In the genomic region with DNA sequence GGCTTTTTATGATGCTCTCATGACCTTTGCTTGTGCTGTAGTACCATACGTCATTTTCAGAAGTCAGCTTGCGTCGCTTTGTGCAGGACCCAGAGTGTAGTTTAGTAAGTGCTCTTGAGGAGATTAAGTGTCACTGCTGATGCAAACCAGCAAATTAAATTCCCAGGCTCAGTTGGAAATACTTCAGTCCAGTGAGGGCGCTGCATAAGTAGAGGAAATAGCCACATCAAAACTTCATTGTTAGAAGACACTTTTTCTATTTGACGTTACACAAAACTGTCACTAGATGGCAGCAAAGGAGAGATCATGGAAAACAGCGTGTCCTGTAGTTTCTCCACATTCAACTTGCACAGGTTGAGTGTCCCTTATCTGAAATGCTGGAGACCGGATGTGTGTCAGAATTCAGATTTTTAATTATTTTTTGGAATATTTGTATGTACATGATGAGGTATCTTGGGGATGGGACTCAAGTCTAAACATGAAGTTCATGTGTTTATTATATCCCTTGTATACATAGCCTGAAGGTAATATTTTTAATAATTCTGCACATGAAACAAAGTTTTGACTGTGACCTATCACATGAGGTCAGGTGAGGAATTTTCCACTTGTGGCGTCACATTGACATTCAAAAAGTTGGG, we compare ENCODE assay signal across 8 cellular contexts. TPM values are rescaled to one million over a fixed set of nuclear protein-coding genes. Genes with fewer than 3 reads are reported as not detected.
A peak's percentile ranks its signal among the peaks of the same experiment; 100 is the strongest.
DNase-seq lines count a peak whose midpoint lies in the region; ATAC-seq, FAIRE-seq and TF ChIP-seq lines count a peak whose summit lies in the region.

No MANE protein-coding gene starts in this region.

- no peak overlapping the region for H3K27ac ChIP-seq in keratinocyte (ENCODE audit: control insufficient read depth, insufficient read depth, low read length)

- H3K36me3 ChIP-seq in NT2/D1 (ENCODE audit: insufficient read depth, insufficient read length, low read length) (peaks cover 14% of the 10 kb centered on the region), keratinocyte (ENCODE audit: control insufficient read depth in 2 of 2, extremely low read depth in 1 of 2, insufficient read depth in 2 of 2, low read length in 2 of 2) (peaks cover 2 to 8% of the 10 kb centered on the region in 2 experiments)

- H3K4me1 ChIP-seq in NT2/D1 (ENCODE audit: insufficient read depth, insufficient read length) (no peaks in the 10 kb centered on the region), keratinocyte (ENCODE audit: control insufficient read depth, extremely low read depth, insufficient read depth, low read length) (no peaks in the 10 kb centered on the region)

- TF ChIP-seq CTCF in keratinocyte (optimal IDR thresholded peaks at IDR 0.05 in 1 of 3, IDR thresholded peaks at IDR 0.05 in 1 of 3, conservative IDR thresholded peaks at IDR 0.05 in 1 of 3; ENCODE audit: extremely low read depth in 1 of 3, insufficient read depth in 2 of 3, low read length in 3 of 3): peak; percentile 55 to 89 (median 62)

- H4K20me1 ChIP-seq in keratinocyte (ENCODE audit: control insufficient read depth, extremely low read depth, insufficient read depth, low read length): no peaks in the 10 kb centered on the region

- no peaks in the 10 kb centered on the region for H3K9me1 ChIP-seq in keratinocyte (ENCODE audit: control insufficient read depth, extremely low read depth, insufficient read depth, low read length)

- H3K9ac ChIP-seq in NT2/D1 (ENCODE audit: insufficient read length, low read depth) (no peak overlapping the region), keratinocyte (ENCODE audit: control insufficient read depth, extremely low read depth, insufficient read depth, low read length) (no peak overlapping the region)

- dilution Hi-C loops in keratinocyte (cut with MboI; ENCODE audit: extremely low pct_ligation_motif_present, low sequenced_read_pairs): loop anchor here (25.0 kb wide), 1 partner anchor 229 kb away; no protein-coding TSS in a partner anchor

- H3K9me3 ChIP-seq in NT2/D1 (ENCODE audit: insufficient read depth, low read length) (peaks cover 13% of the 10 kb centered on the region), keratinocyte (ENCODE audit: control insufficient read depth, low read depth, low read length) (no peaks in the 10 kb centered on the region)

- H3K79me2 ChIP-seq in keratinocyte (ENCODE audit: control insufficient read depth, insufficient read depth, low read length): no peaks in the 10 kb centered on the region

- H3K27me3 ChIP-seq in NT2/D1 (ENCODE audit: insufficient read depth, insufficient read length): no peaks in the 10 kb centered on the region
- no peaks in the 10 kb centered on the region for H3K27me3 ChIP-seq in keratinocyte (ENCODE audit: control insufficient read depth, extremely low read depth, insufficient read depth, low read length)

- H3K4me2 ChIP-seq in keratinocyte (ENCODE audit: control insufficient read depth, extremely low read depth, insufficient read depth, low read depth, low read length): no peak overlapping the region

- peak; percentile 96 for FAIRE-seq in keratinocyte (lab: Jason Lieb, UNC)

- H2AFZ ChIP-seq in keratinocyte (ENCODE audit: control insufficient read depth, low read length): no peak overlapping the region

- no peak overlapping the region for H3K4me3 ChIP-seq in Jurkat, Clone E6-1 (ENCODE audit: low read length)
- H3K4me3 ChIP-seq in NT2/D1 (ENCODE audit: insufficient read length, low read depth) (no peak overlapping the region), keratinocyte (ENCODE audit: control insufficient read depth in 2 of 3, extremely low read depth in 1 of 3, insufficient read depth in 2 of 3, low read depth in 1 of 3, low read length in 3 of 3) (no peak overlapping the region)

- in situ Hi-C loops in T47D (cut with HindIII; ENCODE audit: low pct_unique_long_range_greater_than_20kb, low sequenced_read_pairs): no loop called here

- peak; percentile 80 for ATAC-seq in GM21825 (IDR thresholded peaks at IDR 0.05; ENCODE audit: unreplicated experiment)

- peak; percentile 4 to 16 for DNase-seq in activated CD4-positive, alpha-beta T cell treated with anti-CD3 and anti-CD28 coated beads for 4 hours
- no peak for DNase-seq in activated CD4-positive, alpha-beta T cell treated with anti-CD3 and anti-CD28 coated beads, Interleukin-2, amount 50 U/mL, for 1 hour
- peak; percentile 87 for DNase-seq in Jurkat, Clone E6-1 (ENCODE audit: low read depth, low spot score)
- peak; percentile 49 for DNase-seq in NT2/D1 (ENCODE audit: low read depth, low spot score)
- peak; percentile 62 to 93 for DNase-seq in T47D (ENCODE audit: low read depth in 1 of 2, low spot score in 1 of 2)
- DNase-seq in keratinocyte (ENCODE audit: low read depth, low spot score): peak; percentile 62
- peak; percentile 96 for DNase-seq in superior temporal gyrus (ENCODE audit: extremely low spot score)

RNA-seq across cellular contexts. Expression of gene ZNF22, which starts 7.9 kb away (rescaled TPM):
- polyA plus RNA-seq in Jurkat, Clone E6-1 (2012; ENCODE audit: insufficient read depth, insufficient read length): 95.1 TPM
- 4.0 to 9.4 TPM (median 6.8 TPM) in 3 replicates for polyA plus RNA-seq in keratinocyte
- 2.3 TPM for polyA plus RNA-seq in keratinocyte (2011; ENCODE audit: low read depth)
- 3.5 and 6.2 TPM in 2 replicates for polyA plus RNA-seq in keratinocyte (2011; cell fraction: cytosol; rRNA removed)
- polyA plus RNA-seq in keratinocyte (2011; cell fraction: nucleus; rRNA removed): 3.4 and 4.3 TPM in 2 replicates
- 2.6 and 9.3 TPM in 2 replicates for polyA plus RNA-seq in keratinocyte (2012; ENCODE audit: low replicate concordance)
- 0.23 to 2.7 TPM (median 1.4 TPM) in 3 replicates for polyA minus RNA-seq in keratinocyte
- 1.9 TPM for polyA minus RNA-seq in keratinocyte (2011; cell fraction: cytosol; rRNA and poly(A)+ RNA removed)
- polyA minus RNA-seq in keratinocyte (2011; cell fraction: nucleus; rRNA and poly(A)+ RNA removed): 1.2 and 2.1 TPM in 2 replicates

RNA-seq across cellular contexts. Expression of gene DEPP1, which starts 30.0 kb away (rescaled TPM):
- polyA plus RNA-seq in Jurkat, Clone E6-1 (2012; ENCODE audit: insufficient read depth, insufficient read length): not detected
- 0.90 to 1.2 TPM (median 0.95 TPM) in 3 replicates for polyA plus RNA-seq in keratinocyte
- polyA plus RNA-seq in keratinocyte (2011; ENCODE audit: low read depth): 1.4 TPM
- polyA plus RNA-seq in keratinocyte (2011; cell fraction: cytosol; rRNA removed): 0.36 and 0.75 TPM in 2 replicates
- polyA plus RNA-seq in keratinocyte (2011; cell fraction: nucleus; rRNA removed): 4.1 and 6.0 TPM in 2 replicates
- polyA plus RNA-seq in keratinocyte (2012; ENCODE audit: low replicate concordance): 0.61 and 3.1 TPM in 2 replicates
- 0.69 to 3.5 TPM (median 0.83 TPM) in 3 replicates for polyA minus RNA-seq in keratinocyte
- not detected for polyA minus RNA-seq in keratinocyte (2011; cell fraction: cytosol; rRNA and poly(A)+ RNA removed)
- 3.0 and 3.3 TPM in 2 replicates for polyA minus RNA-seq in keratinocyte (2011; cell fraction: nucleus; rRNA and poly(A)+ RNA removed)

RNA-seq across cellular contexts. Expression of gene RASSF4, which starts 49.0 kb away (rescaled TPM):
- 11.1 TPM for polyA plus RNA-seq in Jurkat, Clone E6-1 (2012; ENCODE audit: insufficient read depth, insufficient read length)
- 0.20 to 0.54 TPM (median 0.23 TPM) in 3 replicates for polyA plus RNA-seq in keratinocyte
- 0.11 TPM for polyA plus RNA-seq in keratinocyte (2011; ENCODE audit: low read depth)
- 0.06 and 0.09 TPM in 2 replicates for polyA plus RNA-seq in keratinocyte (2011; cell fraction: cytosol; rRNA removed)
- polyA plus RNA-seq in keratinocyte (2011; cell fraction: nucleus; rRNA removed): 0.34 and 0.64 TPM in 2 replicates
- polyA plus RNA-seq in keratinocyte (2012; ENCODE audit: low replicate concordance): 0.14 TPM in 1 of 2 replicates, not detected in the other
- polyA minus RNA-seq in keratinocyte: 0.13 to 0.52 TPM (median 0.22 TPM) in 3 replicates
- not detected for polyA minus RNA-seq in keratinocyte (2011; cell fraction: cytosol; rRNA and poly(A)+ RNA removed)
- polyA minus RNA-seq in keratinocyte (2011; cell fraction: nucleus; rRNA and poly(A)+ RNA removed): 0.54 TPM in 1 of 2 replicates, not detected in the other
